In the genomic region with DNA sequence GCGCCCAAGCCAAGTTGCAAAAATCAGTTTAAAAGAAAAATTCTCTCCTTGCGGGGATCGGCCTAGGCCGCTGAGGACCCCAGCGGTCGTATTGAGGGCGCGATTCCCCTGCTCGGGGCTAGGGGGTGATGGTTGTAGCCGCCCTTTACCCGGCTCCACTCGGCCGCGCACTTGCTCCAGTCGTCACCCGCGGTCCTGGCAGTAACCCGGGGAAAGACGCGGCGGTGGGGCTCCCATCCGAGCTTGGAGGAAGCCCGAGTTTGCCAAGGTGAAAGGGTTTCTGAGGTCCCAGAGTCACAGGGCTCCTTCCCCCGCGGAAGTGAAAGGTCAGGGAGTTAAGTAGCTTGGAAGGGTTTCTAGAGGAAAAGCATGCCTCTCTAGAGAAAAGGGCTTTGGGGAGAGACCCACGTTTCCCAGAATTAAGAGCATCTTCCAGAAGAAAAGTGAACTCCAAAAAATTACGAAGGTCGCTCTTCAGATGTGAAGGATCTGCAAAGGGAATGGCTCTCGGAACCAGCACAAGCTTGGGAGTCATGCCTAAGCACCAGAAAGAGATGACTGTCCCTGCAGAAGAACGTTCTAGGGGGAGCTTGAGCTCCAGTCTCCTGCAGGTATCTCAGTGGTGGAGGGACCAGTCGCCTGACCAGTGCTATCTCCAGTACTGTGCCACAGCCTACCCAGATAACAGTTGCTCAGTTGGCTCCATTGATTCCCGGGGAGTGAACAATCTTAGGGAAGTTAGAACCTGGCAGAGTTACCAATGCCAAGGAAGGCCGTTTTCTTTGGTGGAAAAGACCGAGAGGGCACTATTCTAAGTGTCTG, we compare ENCODE assay signal across 8 cellular contexts. TPM values are rescaled to one million over a fixed set of nuclear protein-coding genes. Genes with fewer than 3 reads are reported as not detected.
DNase-seq lines count a peak whose midpoint lies in the region; ATAC-seq and TF ChIP-seq lines count a peak whose summit lies in the region.

No MANE protein-coding gene starts in this region.

- H3K4me3 ChIP-seq in DOHH2 (ENCODE audit: low read length) (peak overlapping the region; percentile 98), KMS-11 (IDR thresholded peaks at IDR 0.05; ENCODE audit: insufficient read depth, low read depth, low read length) (no peak overlapping the region), mononuclear cell (ENCODE audit: low read length) (peak overlapping the region; percentile 93), stomach smooth muscle (ENCODE audit: low read length in 2 of 2) (peak overlapping the region; percentile 64 to 84)

- H3K4me1 ChIP-seq in DOHH2 (ENCODE audit: control insufficient read depth, low read length) (peaks cover 36% of the 10 kb centered on the region), KMS-11 (ENCODE audit: low read depth, poor library complexity, severe bottlenecking) (peaks cover 18% of the 10 kb centered on the region), mononuclear cell (ENCODE audit: insufficient read depth, low read length) (peaks cover 44% of the 10 kb centered on the region), stomach smooth muscle (ENCODE audit: control insufficient read depth, insufficient read depth, low read length) (peaks cover 30% of the 10 kb centered on the region)

- H3K27ac ChIP-seq in DOHH2 (ENCODE audit: low read depth, low read length) (peak overlapping the region; percentile 69), KMS-11 (peak overlapping the region; percentile 78), stomach smooth muscle (ENCODE audit: low read length) (peak overlapping the region; percentile 87)

- H4K20me1 ChIP-seq in DOHH2 (ENCODE audit: control insufficient read depth, insufficient read depth, low read depth, low read length) = peaks cover 6% of the 10 kb centered on the region; the same call in 1 of the 2 replicates
- H4K20me1 ChIP-seq in KMS-11 (ENCODE audit: insufficient read depth) = no peaks in the 10 kb centered on the region

- H3K4me1 Mint-ChIP-seq in endothelial cell (ENCODE audit: unreplicated experiment) = peaks cover 37% of the 10 kb centered on the region

- no peaks in the 10 kb centered on the region for H3K9me3 Mint-ChIP-seq in endothelial cell (ENCODE audit: unreplicated experiment)

- H3K36me3 Mint-ChIP-seq in endothelial cell (ENCODE audit: low read depth, unreplicated experiment) = peaks cover 4% of the 10 kb centered on the region

- peak; percentile 18 for ATAC-seq in GM21528 (IDR thresholded peaks at IDR 0.05; ENCODE audit: low FRiP score, unreplicated experiment)

- H3F3A ChIP-seq in DOHH2 (ENCODE audit: control insufficient read depth, insufficient read depth) = no peaks in the 10 kb centered on the region

- TF ChIP-seq CTCF in DOHH2 (IDR thresholded peaks at IDR 0.05; ENCODE audit: low read depth, low read length, poor library complexity, severe bottlenecking) (peak; percentile 56), KMS-11 (conservative IDR thresholded peaks at IDR 0.05; ENCODE audit: low read depth, low read length) (no peak), endothelial cell (IDR thresholded peaks at IDR 0.05; ENCODE audit: unreplicated experiment) (no peak)

- no peak overlapping the region for H3K27ac Mint-ChIP-seq in endothelial cell (ENCODE audit: unreplicated experiment)

- H3K9ac ChIP-seq in KMS-11 = peak overlapping the region; percentile 74
- peak overlapping the region; percentile 83 to 84 for H3K9ac ChIP-seq in stomach smooth muscle (ENCODE audit: low read length in 2 of 2)

- H3K36me3 ChIP-seq in DOHH2 (ENCODE audit: control insufficient read depth, low read length) (peaks cover 54% of the 10 kb centered on the region), KMS-11 (ENCODE audit: insufficient read depth) (no peaks in the 10 kb centered on the region), stomach smooth muscle (ENCODE audit: control insufficient read depth in 2 of 2, insufficient read depth in 2 of 2, low read length in 2 of 2) (peaks cover 4 to 10% of the 10 kb centered on the region in 2 donors)

- no peaks in the 10 kb centered on the region for H3K27me3 ChIP-seq in DOHH2 (ENCODE audit: control insufficient read depth, low read length)
- H3K27me3 ChIP-seq in KMS-11 (ENCODE audit: insufficient read depth, low read depth) = no peaks in the 10 kb centered on the region
- no peaks in the 10 kb centered on the region for H3K27me3 ChIP-seq in mononuclear cell (ENCODE audit: insufficient read depth, low read length)
- no peaks in the 10 kb centered on the region for H3K27me3 ChIP-seq in stomach smooth muscle (ENCODE audit: control insufficient read depth in 1 of 2, insufficient read depth in 2 of 2, low read length in 2 of 2)

- DNase-seq in activated CD4-positive, alpha-beta T cell treated with anti-CD3 and anti-CD28 coated beads, Interleukin-2, amount 50 U/mL, for 24 hours (ENCODE audit: low read depth in 1 of 2, low spot score in 1 of 2) = peak; percentile 3 to 14
- DNase-seq in endothelial cell (ENCODE audit: low spot score) (peak; percentile 43), NCI-H2227 treated with DMSO at 0.1 percent for 48 hours (lab: John Stamatoyannopoulos, UW) (no peak)

- H3K27me3 Mint-ChIP-seq in endothelial cell (ENCODE audit: unreplicated experiment) = peaks cover 3% of the 10 kb centered on the region

- peak overlapping the region; percentile 95 for H3K4me2 ChIP-seq in DOHH2 (ENCODE audit: low read length)
- H3K4me2 ChIP-seq in KMS-11 = peak overlapping the region; percentile 76

- H3K4me3 Mint-ChIP-seq in endothelial cell (ENCODE audit: unreplicated experiment) = peak overlapping the region; percentile 94

- H3K79me2 ChIP-seq in DOHH2 (ENCODE audit: control insufficient read depth, low read length) = peaks cover 46% of the 10 kb centered on the region
- peaks cover 35% of the 10 kb centered on the region; the same call in 1 of the 2 replicates for H3K79me2 ChIP-seq in KMS-11 (ENCODE audit: insufficient read depth, low read depth)

- H2AFZ ChIP-seq in KMS-11 (ENCODE audit: low read depth) = peak overlapping the region; percentile 41; the same call in 1 of the 2 replicates

- no peaks in the 10 kb centered on the region for H3K9me2 ChIP-seq in DOHH2 (replicated peaks; ENCODE audit: control insufficient read depth, low read length)

- H3K9me3 ChIP-seq in DOHH2 (ENCODE audit: control insufficient read depth, insufficient read depth, low read length) (no peaks in the 10 kb centered on the region), mononuclear cell (ENCODE audit: low read depth, low read length) (no peaks in the 10 kb centered on the region), stomach smooth muscle (ENCODE audit: control insufficient read depth in 2 of 2, low read length in 2 of 2) (no peaks in the 10 kb centered on the region)

RNA-seq across cellular contexts. Expression of gene LAP3, which starts 0.9 kb away (rescaled TPM):
- total RNA-seq in endothelial cell (ENCODE audit: unreplicated experiment) = 150 TPM
- 88.7 TPM for total RNA-seq in mononuclear cell

RNA-seq across cellular contexts. Expression of gene MED28, which starts 36.6 kb away (rescaled TPM):
- total RNA-seq in endothelial cell (ENCODE audit: unreplicated experiment) = 98.0 TPM
- 18.5 TPM for total RNA-seq in mononuclear cell
